In the genomic region with DNA sequence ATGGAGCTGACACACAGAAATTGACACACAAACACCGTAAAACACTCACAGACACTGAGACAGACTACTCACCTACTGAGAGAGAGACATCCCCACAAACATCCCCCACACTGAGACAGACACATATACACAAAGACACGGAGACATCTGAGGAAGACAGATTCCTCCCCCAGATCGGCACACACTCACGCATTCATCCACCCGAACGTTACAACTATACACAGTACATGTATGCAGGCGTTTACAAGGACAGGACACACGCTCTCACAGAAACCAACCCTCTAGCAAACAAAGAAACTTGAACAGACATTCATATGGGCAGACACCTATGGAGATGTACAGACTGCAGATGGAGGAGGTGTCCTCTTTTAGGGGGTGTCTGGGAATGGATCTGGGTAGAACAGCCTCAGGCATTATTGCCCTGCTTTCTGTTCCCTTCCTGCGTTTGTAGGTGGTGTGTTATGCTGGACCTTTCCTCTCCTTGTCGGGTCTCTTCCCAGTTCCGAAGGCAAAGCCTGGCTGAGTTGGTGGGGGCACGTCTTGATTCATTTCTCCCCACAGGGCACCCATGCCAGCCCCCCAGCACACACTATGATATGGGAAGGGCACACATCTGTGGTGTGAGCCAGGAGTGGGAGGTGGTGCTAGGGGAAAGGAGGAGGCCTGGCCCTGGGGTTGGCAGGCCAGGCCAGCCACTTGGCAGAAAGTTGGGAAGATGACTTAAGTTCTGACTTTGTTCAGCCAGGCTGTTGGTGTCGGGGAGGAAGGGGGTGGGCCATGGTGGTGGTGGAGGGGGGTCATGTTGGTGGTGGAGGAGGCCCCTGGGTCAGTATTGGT, we compare ENCODE assay signal across 8 cellular contexts. TPM values are rescaled to one million over a fixed set of nuclear protein-coding genes. Genes with fewer than 3 reads are reported as not detected.
A peak's percentile ranks its signal among the peaks of the same experiment; 100 is the strongest.
DNase-seq lines count a peak whose midpoint lies in the region; ATAC-seq and TF ChIP-seq lines count a peak whose summit lies in the region.

No MANE protein-coding gene starts in this region.

- H3K27me3 Mint-ChIP-seq in osteocyte (ENCODE audit: unreplicated experiment) = no peaks in the 10 kb centered on the region

- H3K4me1 ChIP-seq in BLaER1 treated with 17β-estradiol and CSF1 and Interleukin-3, amounts not matched to agents 10 nM and 100 nM = peaks cover 14 to 35% (median 26%) of the 10 kb centered on the region in 10 experiments

- no peaks in the 10 kb centered on the region for H3K36me3 ChIP-seq in BLaER1 treated with 17β-estradiol and CSF1 and Interleukin-3, amounts not matched to agents 10 nM and 100 nM

- H3K4me3 ChIP-seq in BLaER1 treated with 17β-estradiol and CSF1 and Interleukin-3, amounts not matched to agents 10 nM and 100 nM = peak overlapping the region; percentile 37 to 92 (median 84); a peak in 14 of 20 replicates
- H3K4me3 ChIP-seq in fibroblast of the aortic adventitia (ENCODE audit: low read depth, low read length) = peak overlapping the region; percentile 90

- no peak for ATAC-seq in HG03095 (IDR thresholded peaks at IDR 0.05; ENCODE audit: unreplicated experiment)

- H3K27ac Mint-ChIP-seq in osteocyte (ENCODE audit: unreplicated experiment) = peak overlapping the region; percentile 85

- H3K4me3 Mint-ChIP-seq in osteocyte (ENCODE audit: unreplicated experiment) = peak overlapping the region; percentile 82

- H3K9ac ChIP-seq in BLaER1 treated with 17β-estradiol and CSF1 and Interleukin-3, amounts not matched to agents 10 nM and 100 nM = peak overlapping the region in 8 of 11 experiments; percentile 12 to 96 (median 93); a peak in 15 of 22 replicates

- peaks cover 15 to 53% (median 37%) of the 10 kb centered on the region in 11 experiments; a peak in 19 of 22 replicates for H4K20me1 ChIP-seq in BLaER1 treated with 17β-estradiol and CSF1 and Interleukin-3, amounts not matched to agents 10 nM and 100 nM

- no peaks in the 10 kb centered on the region for H3K36me3 Mint-ChIP-seq in osteocyte (ENCODE audit: unreplicated experiment)

- no peak for TF ChIP-seq CTCF in fibroblast of the aortic adventitia (IDR thresholded peaks at IDR 0.05; ENCODE audit: insufficient read depth, low read length)
- TF ChIP-seq CTCF in osteocyte (IDR thresholded peaks at IDR 0.05) = no peak

- H3K4me1 Mint-ChIP-seq in osteocyte (ENCODE audit: unreplicated experiment) = peaks cover 62% of the 10 kb centered on the region

- no peaks in the 10 kb centered on the region for H3K9me3 Mint-ChIP-seq in osteocyte (ENCODE audit: unreplicated experiment)

- DNase-seq in RPMI7951 (ENCODE audit: low read depth) = peak; percentile 49
- DNase-seq in fibroblast of the aortic adventitia (ENCODE audit: low read depth) = peak; percentile 51
- DNase-seq in osteocyte (ENCODE audit: extremely low spot score, unreplicated experiment) = no peak
- no peak for DNase-seq in NCI-H2081 treated with DMSO at 0.1 percent for 48 hours (lab: John Stamatoyannopoulos, UW)
- DNase-seq in SHP77 (lab: John Stamatoyannopoulos, UW) = no peak
- DNase-seq in stimulated activated CD4-positive, alpha-beta T cell treated with anti-CD3 and anti-CD28 coated beads, Interleukin-15, amount 100 ng/mL, for 24 hours = no peak

- H3K27ac ChIP-seq in BLaER1 treated with 17β-estradiol and CSF1 and Interleukin-3, amounts not matched to agents 10 nM and 100 nM = peak overlapping the region in 2 of 11 experiments; percentile 5 to 31; a peak in 1 of 22 replicates

- H3K4me2 ChIP-seq in BLaER1 treated with 17β-estradiol and CSF1 and Interleukin-3, amounts not matched to agents 10 nM and 100 nM = peak overlapping the region; percentile 63 to 94 (median 90)

- H3K9me3 ChIP-seq in BLaER1 treated with 17β-estradiol and CSF1 and Interleukin-3, amounts not matched to agents 10 nM and 100 nM (replicated peaks in 1 of 11) = no peaks in the 10 kb centered on the region

- H3K27me3 ChIP-seq in BLaER1 treated with 17β-estradiol and CSF1 and Interleukin-3, amounts not matched to agents 10 nM and 100 nM = no peaks in the 10 kb centered on the region

RNA-seq across cellular contexts. Expression of a gene that starts 1.5 kb away (rescaled TPM):
- total RNA-seq in RPMI7951 (2014; rRNA removed; shearing (Covaris generic)) = 77.3 and 80.8 TPM in 2 replicates
- total RNA-seq in fibroblast of the aortic adventitia (ENCODE audit: low replicate concordance) (96.8 and 96.9 TPM in 2 replicates), osteocyte (122 TPM in 2 replicates)

Comparison
In these comparisons a context has a peak if more than half of its experiments do, and no peak if none do; other contexts are left out.
1. DNase-seq: peak in RPMI7951 (single experiment) and fibroblast of the aortic adventitia (single experiment); none in osteocyte (single experiment), NCI-H2081 treated with DMSO at 0.1 percent for 48 hours (single experiment), SHP77 (0 of 2) and stimulated activated CD4-positive, alpha-beta T cell treated with anti-CD3 and anti-CD28 coated beads, Interleukin-15, amount 100 ng/mL, for 24 hours (single experiment).